7 cellular contexts compared by ENCODE assay signal in the genomic region with DNA sequence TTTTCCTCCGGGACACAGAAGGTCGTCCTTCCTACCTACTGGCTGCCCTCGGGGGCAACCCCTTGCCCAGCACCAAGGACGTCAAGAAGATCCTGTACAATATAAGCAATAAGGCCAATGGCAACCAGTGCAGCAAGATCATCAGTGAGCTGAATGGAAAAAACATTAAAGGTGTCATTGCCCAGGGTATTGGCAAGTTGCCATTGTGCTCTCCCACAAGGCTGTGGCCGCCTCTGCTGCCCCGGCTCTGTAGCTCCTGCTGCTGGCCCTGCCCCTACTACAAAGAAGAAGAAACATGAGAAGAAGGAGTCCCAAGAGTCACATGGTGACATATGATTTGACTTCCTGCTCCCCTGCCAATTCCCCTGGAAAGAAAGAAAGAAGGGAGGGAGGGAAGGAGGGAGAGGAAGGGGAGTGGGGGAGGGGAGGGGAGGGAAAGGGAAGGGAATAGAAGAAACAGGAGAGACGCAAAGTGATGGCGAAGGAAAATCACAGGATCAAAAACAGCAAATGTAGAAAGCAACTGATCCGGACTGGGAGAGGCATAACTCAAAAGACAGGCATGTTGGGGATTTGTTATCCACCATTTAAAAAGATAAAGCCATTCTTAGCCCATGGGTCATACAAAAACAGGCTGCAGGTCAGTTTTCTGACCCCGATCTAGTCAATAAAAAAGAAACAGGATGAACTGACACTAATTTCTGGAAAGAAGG.
DNase-seq lines count a peak whose midpoint lies in the region; ATAC-seq and FAIRE-seq lines count a peak whose summit lies in the region.

No MANE protein-coding gene starts in this region.

- no peak for ATAC-seq in activated T-cell treated with anti-CD3 and anti-CD28 coated beads, Interleukin-2, amount 50 U/mL, for 4 hours
- ATAC-seq in GM18519 (IDR thresholded peaks at IDR 0.05; ENCODE audit: low FRiP score, unreplicated experiment) (no peak), GM18873 (IDR thresholded peaks at IDR 0.05; ENCODE audit: low FRiP score, unreplicated experiment) (no peak)

- DNase-seq in GM18507 (ENCODE audit: extremely low spot score, insufficient read length, low read depth), result no peak
- DNase-seq in NCI-H146 treated with DMSO at 0.1 percent for 48 hours (lab: John Stamatoyannopoulos, UW; ENCODE audit: unreplicated experiment), result peak; percentile 27
- DNase-seq in activated T-cell treated with anti-CD3 and anti-CD28 coated beads, Interleukin-2, amount 50 U/mL, for 4 hours, result no peak
- peak; percentile 16 for DNase-seq in kidney glomerular epithelial cell (lab: John Stamatoyannopoulos, UW)
- no peak for DNase-seq in SKM-1 (lab: John Stamatoyannopoulos, UW; ENCODE audit: unreplicated experiment)

- peaks cover 19% of the 10 kb centered on the region for H3K36me3 Mint-ChIP-seq in activated T-cell treated with anti-CD3 and anti-CD28 coated beads, Interleukin-2, amount 50 U/mL, for 4 hours (ENCODE audit: insufficient read depth)

- peaks cover 56% of the 10 kb centered on the region for H3K4me1 Mint-ChIP-seq in activated T-cell treated with anti-CD3 and anti-CD28 coated beads, Interleukin-2, amount 50 U/mL, for 4 hours (ENCODE audit: low read depth)

- peak; percentile 41 for FAIRE-seq in GM18507 (lab: Jason Lieb, UNC)

- no peaks in the 10 kb centered on the region for H3K27me3 Mint-ChIP-seq in activated T-cell treated with anti-CD3 and anti-CD28 coated beads, Interleukin-2, amount 50 U/mL, for 4 hours (ENCODE audit: low read depth)

- H3K9me3 Mint-ChIP-seq in activated T-cell treated with anti-CD3 and anti-CD28 coated beads, Interleukin-2, amount 50 U/mL, for 4 hours, result peaks cover 37% of the 10 kb centered on the region

- peak overlapping the region; percentile 9 for H3K4me3 Mint-ChIP-seq in activated T-cell treated with anti-CD3 and anti-CD28 coated beads, Interleukin-2, amount 50 U/mL, for 4 hours

Comparison
In these comparisons a context has a peak if more than half of its experiments do, and no peak if none do; other contexts are left out.
1. DNase-seq: peak in NCI-H146 treated with DMSO at 0.1 percent for 48 hours (single experiment) and kidney glomerular epithelial cell (single experiment); none in GM18507 (single experiment), activated T-cell treated with anti-CD3 and anti-CD28 coated beads, Interleukin-2, amount 50 U/mL, for 4 hours (single experiment) and SKM-1 (single experiment).